8 cellular contexts compared by ENCODE assay signal in the genomic region with DNA sequence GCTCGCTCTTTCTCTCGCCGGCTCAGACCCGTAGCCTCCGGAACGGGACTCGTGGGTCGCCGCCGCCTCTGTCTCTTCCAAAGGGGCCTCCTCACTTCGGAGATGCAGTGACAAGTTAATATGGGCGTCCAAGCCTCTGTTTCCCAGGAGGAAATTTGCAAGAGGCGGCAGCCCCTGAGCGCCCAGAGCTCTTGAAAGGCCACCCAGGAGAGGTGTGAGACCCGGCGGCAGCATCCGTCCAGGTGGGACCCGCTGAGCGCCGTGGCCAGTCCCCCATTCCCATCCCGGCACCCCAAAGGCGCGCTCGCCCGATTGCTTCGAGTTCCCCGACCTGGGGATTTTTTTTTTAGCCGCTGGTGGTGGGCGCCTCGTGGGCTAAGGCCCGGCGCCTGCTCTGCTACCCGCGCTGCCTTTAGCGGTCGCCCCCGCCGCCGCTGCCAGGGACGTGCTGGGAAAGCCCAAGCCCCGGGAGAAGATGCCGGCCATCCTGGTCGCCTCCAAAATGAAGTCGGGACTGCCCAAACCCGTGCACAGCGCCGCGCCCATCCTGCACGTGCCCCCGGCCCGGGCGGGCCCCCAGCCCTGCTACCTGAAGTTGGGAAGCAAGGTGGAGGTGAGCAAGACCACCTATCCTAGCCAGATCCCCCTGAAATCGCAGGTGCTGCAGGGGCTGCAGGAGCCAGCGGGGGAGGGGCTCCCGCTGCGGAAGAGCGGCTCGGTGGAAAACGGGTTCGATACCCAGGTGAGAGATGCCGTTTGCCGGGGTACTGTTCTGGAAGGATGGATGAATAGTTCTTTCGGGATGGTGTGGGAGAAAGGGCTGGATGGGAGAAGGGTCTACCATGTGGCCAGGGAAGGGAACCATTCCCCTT. TPM values are rescaled to one million over a fixed set of nuclear protein-coding genes. Genes with fewer than 3 reads are reported as not detected.
DNase-seq lines count a peak whose midpoint lies in the region; ATAC-seq and TF ChIP-seq lines count a peak whose summit lies in the region.

No MANE protein-coding gene starts in this region.

- peak overlapping the region in 2 of 6 donors; percentile 21 to 82 for H3K27ac Mint-ChIP-seq in naive B cell

- peaks cover 31 to 61% (median 56%) of the 10 kb centered on the region in 3 donors for H3K27me3 Mint-ChIP-seq in naive B cell

- peak overlapping the region; percentile 12 to 62 for H3K9ac ChIP-seq in colonic mucosa (ENCODE audit: low read depth in 2 of 2, low read length in 2 of 2)

- peak overlapping the region; percentile 53 for H3K4me3 ChIP-seq in colonic mucosa

- no peaks in the 10 kb centered on the region for H3K9me3 ChIP-seq in colonic mucosa

- peak; percentile 48 for DNase-seq in NCI-H748 (lab: John Stamatoyannopoulos, UW; ENCODE audit: unreplicated experiment)
- no peak for DNase-seq in NCI-H748 treated with DMSO at 0.1 percent for 48 hours (lab: John Stamatoyannopoulos, UW)
- peak; percentile 26 for DNase-seq in M059J (ENCODE audit: low read depth)
- DNase-seq in colonic mucosa: no peak
- DNase-seq in naive B cell: peak; percentile 9
- DNase-seq in HPDE6-E6E7 (ENCODE audit: extremely low spot score): no peak
- DNase-seq in SIG-M5 (lab: John Stamatoyannopoulos, UW): no peak

- H3K9me3 Mint-ChIP-seq in naive B cell: no peaks in the 10 kb centered on the region

- ATAC-seq in naive B cell (ENCODE audit: low read depth in 2 of 2) (peak in 1 of 2 donors; percentile 2), GM21825 (IDR thresholded peaks at IDR 0.05; ENCODE audit: unreplicated experiment) (no peak)

- no peaks in the 10 kb centered on the region for H3K36me3 ChIP-seq in colonic mucosa

- peaks cover 11% of the 10 kb centered on the region for H3K4me1 ChIP-seq in colonic mucosa

- H3K4me1 Mint-ChIP-seq in naive B cell: peaks cover 23 to 27% (median 25%) of the 10 kb centered on the region in 3 donors

- peak overlapping the region; percentile 36 for H3K27ac ChIP-seq in colonic mucosa

- H3K4me3 Mint-ChIP-seq in naive B cell: peak overlapping the region; percentile 85 to 95 (median 92)

- H3K36me3 Mint-ChIP-seq in naive B cell: peaks cover 0 to 8% of the 10 kb centered on the region in 2 donors

- TF ChIP-seq CTCF in colonic mucosa (IDR thresholded peaks at IDR 0.05): no peak

- intact Hi-C loops in colonic mucosa (cut with DNase I): no loop called here

- H3K27me3 ChIP-seq in colonic mucosa: peaks cover 20% of the 10 kb centered on the region

RNA-seq across cellular contexts. Expression of a gene that starts 0.8 kb away (rescaled TPM):
- 6.4 and 15.6 TPM in 2 replicates for total RNA-seq in M059J (2014; rRNA removed; shearing (Covaris generic))
- 10 to 100 TPM; 21.3 to 45.3 TPM for total RNA-seq in colonic mucosa
- 1 to 10 TPM in 1 of 6 donors, under 1 TPM in 2, not detected in 3; 0.90 to 3.2 (median 0.94) TPM for polyA plus RNA-seq in naive B cell (ENCODE audit: low read depth in 6 of 6)

Comparison
In these comparisons a context has a peak if more than half of its experiments do, and no peak if none do; other contexts are left out.
1. DNase-seq: peak in NCI-H748 (single experiment), M059J (single experiment) and naive B cell (single experiment); none in NCI-H748 treated with DMSO at 0.1 percent for 48 hours (single experiment), colonic mucosa (single experiment), HPDE6-E6E7 (single experiment) and SIG-M5 (single experiment).